5 cellular contexts compared by ENCODE assay signal in the genomic region with DNA sequence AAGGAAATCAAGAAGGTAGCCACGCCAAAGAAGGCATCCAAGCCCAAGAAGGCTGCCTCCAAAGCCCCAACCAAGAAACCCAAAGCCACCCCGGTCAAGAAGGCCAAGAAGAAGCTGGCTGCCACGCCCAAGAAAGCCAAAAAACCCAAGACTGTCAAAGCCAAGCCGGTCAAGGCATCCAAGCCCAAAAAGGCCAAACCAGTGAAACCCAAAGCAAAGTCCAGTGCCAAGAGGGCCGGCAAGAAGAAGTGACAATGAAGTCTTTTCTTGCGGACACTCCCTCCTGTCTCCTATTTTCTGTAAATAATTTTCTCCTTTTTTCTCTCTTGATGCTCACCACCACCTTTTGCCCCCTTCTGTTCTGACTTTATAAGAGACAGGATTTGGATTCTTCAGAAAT. TPM values are rescaled to one million over a fixed set of nuclear protein-coding genes. Genes with fewer than 3 reads are reported as not detected.
DNase-seq lines count a peak whose midpoint lies in the region; ATAC-seq and TF ChIP-seq lines count a peak whose summit lies in the region.

No MANE protein-coding gene starts in this region.

- H3K79me2 ChIP-seq in MM.1S (ENCODE audit: low read length) = no peaks in the 10 kb centered on the region

- no peaks in the 10 kb centered on the region for H3K36me3 ChIP-seq in WERI-Rb-1
- H3K36me3 ChIP-seq in subcutaneous abdominal adipose tissue (ENCODE audit: control insufficient read depth in 5 of 5, insufficient read depth in 5 of 5, low read length in 5 of 5) = no peaks in the 10 kb centered on the region
- H3K36me3 ChIP-seq in MM.1S (replicated peaks; ENCODE audit: insufficient read depth, low read length) = no peaks in the 10 kb centered on the region

- no peaks in the 10 kb centered on the region for H3K9me3 ChIP-seq in WERI-Rb-1 (ENCODE audit: severe bottlenecking)
- no peaks in the 10 kb centered on the region for H3K9me3 ChIP-seq in subcutaneous abdominal adipose tissue (ENCODE audit: control insufficient read depth in 5 of 5, low read length in 5 of 5)
- no peaks in the 10 kb centered on the region for H3K9me3 ChIP-seq in MM.1S (replicated peaks; ENCODE audit: insufficient read depth, low read length)

- H3K4me1 ChIP-seq in foreskin keratinocyte (no peaks in the 10 kb centered on the region), subcutaneous abdominal adipose tissue (ENCODE audit: control insufficient read depth in 5 of 5, insufficient read depth in 5 of 5, low read length in 5 of 5) (peaks cover 2 to 61% (median 55%) of the 10 kb centered on the region in 5 donors), MM.1S (ENCODE audit: low read length) (no peaks in the 10 kb centered on the region)

- H3K27ac ChIP-seq in WERI-Rb-1 = no peak overlapping the region
- peak overlapping the region; percentile 82 for H3K27ac ChIP-seq in foreskin keratinocyte
- H3K27ac ChIP-seq in subcutaneous abdominal adipose tissue (ENCODE audit: low read depth, low read length) = peak overlapping the region; percentile 67
- no peak overlapping the region for H3K27ac ChIP-seq in MM.1S (ENCODE audit: low read length)

- TF ChIP-seq CTCF in WERI-Rb-1 (IDR thresholded peaks at IDR 0.05; ENCODE audit: low read depth, low read length) = no peak
- no peak for TF ChIP-seq CTCF in foreskin keratinocyte (conservative IDR thresholded peaks at IDR 0.05)
- TF ChIP-seq CTCF in MM.1S (IDR thresholded peaks at IDR 0.05; ENCODE audit: low read length) = no peak

- peak overlapping the region in 4 of 5 donors; percentile 73 to 91 (median 76) for H3K9ac ChIP-seq in subcutaneous abdominal adipose tissue (ENCODE audit: low read length in 5 of 5)
- H3K9ac ChIP-seq in MM.1S (ENCODE audit: low read length) = no peak overlapping the region

- H4K20me1 ChIP-seq in MM.1S (ENCODE audit: insufficient read depth, low read length) = no peaks in the 10 kb centered on the region

- H3K4me3 ChIP-seq in WERI-Rb-1 (ENCODE audit: low read depth, low read length) = peak overlapping the region; percentile 53
- peak overlapping the region; percentile 69 to 90 (median 77) for H3K4me3 ChIP-seq in subcutaneous abdominal adipose tissue (ENCODE audit: low read depth in 1 of 5, low read length in 5 of 5)
- H3K4me3 ChIP-seq in MM.1S (ENCODE audit: low read length) = no peak overlapping the region

- no peak overlapping the region for H3K4me2 ChIP-seq in MM.1S (ENCODE audit: low read depth, low read length)

- H3K27me3 ChIP-seq in WERI-Rb-1 (ENCODE audit: insufficient read depth, low read depth, severe bottlenecking) (peaks cover 8% of the 10 kb centered on the region), foreskin keratinocyte (peaks cover 3% of the 10 kb centered on the region), subcutaneous abdominal adipose tissue (ENCODE audit: control insufficient read depth in 5 of 5, insufficient read depth in 4 of 5, low read length in 5 of 5) (no peaks in the 10 kb centered on the region), MM.1S (replicated peaks; ENCODE audit: insufficient read depth, low read length) (peaks cover 68% of the 10 kb centered on the region)

- no peaks in the 10 kb centered on the region for H3K9me2 ChIP-seq in MM.1S (replicated peaks; ENCODE audit: insufficient read depth, low read length)

- H2AFZ ChIP-seq in MM.1S (ENCODE audit: low read length) = no peak overlapping the region

- no peak for DNase-seq in WERI-Rb-1
- no peak for DNase-seq in foreskin keratinocyte
- no peak for DNase-seq in glomerular visceral epithelial cell (ENCODE audit: extremely low spot score)
- no peak for DNase-seq in MM.1S

- H3F3A ChIP-seq in MM.1S (ENCODE audit: insufficient read depth, low read length) = 0 out of 2 replicates have a peak, but pooled peaks cover 5% of the 10 kb centered on the region

- no peak for ATAC-seq in foreskin keratinocyte

RNA-seq across cellular contexts. Expression of gene GCAT, which starts 1.9 kb away (rescaled TPM):
- total RNA-seq in foreskin keratinocyte = 17.5 and 20.1 TPM in 2 replicates
- 20.8 and 22.9 TPM in 2 replicates for polyA plus RNA-seq in foreskin keratinocyte

RNA-seq across cellular contexts. Expression of gene GALR3, which starts 17.3 kb away (rescaled TPM):
- total RNA-seq in foreskin keratinocyte = not detected in 2 replicates
- not detected in 2 replicates for polyA plus RNA-seq in foreskin keratinocyte

RNA-seq across cellular contexts. Expression of gene ANKRD54, which starts 38.3 kb away (rescaled TPM):
- 19.7 and 20.6 TPM in 2 replicates for total RNA-seq in foreskin keratinocyte
- 21.1 and 22.7 TPM in 2 replicates for polyA plus RNA-seq in foreskin keratinocyte

RNA-seq across cellular contexts. Expression of gene EIF3L, which starts 43.3 kb away (rescaled TPM):
- 346 and 417 TPM in 2 replicates for total RNA-seq in foreskin keratinocyte
- 386 and 396 TPM in 2 replicates for polyA plus RNA-seq in foreskin keratinocyte

Comparison
In these comparisons a context has a peak if more than half of its experiments do, and no peak if none do; other contexts are left out.
1. H3K27ac ChIP-seq: peak in foreskin keratinocyte (single experiment) and subcutaneous abdominal adipose tissue (single experiment); none in WERI-Rb-1 (single experiment) and MM.1S (single experiment).